12 cellular contexts compared by ENCODE assay signal in genomic region chr16:50201784-50202183, GRCh38. TPM values are rescaled to one million over a fixed set of nuclear protein-coding genes. Genes with fewer than 3 reads are reported as not detected.
DNase-seq lines count a peak whose midpoint lies in the region; ATAC-seq and TF ChIP-seq lines count a peak whose summit lies in the region.
"Had no signal": no experiment of that assay in that cellular context is flagged by ENCODE, and none has a peak within 500 bp of the region (broad histone marks: within the 10 kb centered on the region; RNA-seq: fewer than 3 reads in every experiment).

No MANE protein-coding gene starts in this region.

- H3K4me3 ChIP-seq in GM08714 (ENCODE audit: low read length) (peak overlapping the region; percentile 1; the same call in 1 of the 2 replicates), fibroblast of lung (replicated peaks in 1 of 4; ENCODE audit: control extremely low read depth in 1 of 4, insufficient read depth in 1 of 4, low read depth in 3 of 4, low read length in 4 of 4) (no peak overlapping the region), skeletal muscle tissue (ENCODE audit: low read length in 3 of 3) (no peak overlapping the region)

- H4K20me1 ChIP-seq in fibroblast of lung (ENCODE audit: control insufficient read depth, extremely low read depth, insufficient read depth, low read length), result no peaks in the 10 kb centered on the region

- DNase-seq in OCI-M1 (lab: John Stamatoyannopoulos, UW) (peak; percentile 29), fibroblast of lung (ENCODE audit: low read depth in 2 of 2) (no peak)
- no peak for DNase-seq in central memory CD4-positive, alpha-beta T cell
- DNase-seq: activated CD4-positive, alpha-beta memory T cell treated with anti-CD3 and anti-CD28 coated beads for 36 hours; activated naive CD4-positive, alpha-beta T cell; left colon; NCI-H2171 treated with DMSO at 0.1 percent for 48 hours; right cardiac atrium had no signal

- TF ChIP-seq CTCF in fibroblast of lung (conservative IDR thresholded peaks at IDR 0.05 in 1 of 2, IDR thresholded peaks at IDR 0.05 in 1 of 2; ENCODE audit: low read depth in 1 of 2, low read length in 2 of 2), result no peak

- H3K4me2 ChIP-seq in fibroblast of lung (ENCODE audit: extremely low read depth, insufficient read depth, low read length), result peak overlapping the region; percentile 52

- no peak for ATAC-seq in HG02759 (IDR thresholded peaks at IDR 0.05; ENCODE audit: unreplicated experiment)
- ATAC-seq in HG03432 (IDR thresholded peaks at IDR 0.05; ENCODE audit: unreplicated experiment), result no peak
- ATAC-seq: left colon, right cardiac atrium had no signal

- peak overlapping the region; percentile 88 for H3K27ac ChIP-seq in fibroblast of lung (ENCODE audit: insufficient read depth, low read length)
- H3K27ac ChIP-seq in skeletal muscle tissue (ENCODE audit: low read depth, low read length), result peak overlapping the region; percentile 37

- H3K27me3 ChIP-seq in fibroblast of lung (ENCODE audit: control insufficient read depth, insufficient read depth, low read length), result no peaks in the 10 kb centered on the region
- no peaks in the 10 kb centered on the region for H3K27me3 ChIP-seq in skeletal muscle tissue (ENCODE audit: control insufficient read depth in 3 of 3, insufficient read depth in 3 of 3, low read length in 3 of 3)

- H3K9ac ChIP-seq in fibroblast of lung (ENCODE audit: insufficient read depth, low read length) (no peak overlapping the region), skeletal muscle tissue (ENCODE audit: low read depth in 1 of 3, low read length in 3 of 3) (no peak overlapping the region)

- H2AFZ ChIP-seq in fibroblast of lung (ENCODE audit: low read length), result no peak overlapping the region

- H3K9me3 ChIP-seq in fibroblast of lung (ENCODE audit: control insufficient read depth, insufficient read depth, low read depth, low read length), result no peaks in the 10 kb centered on the region
- H3K9me3 ChIP-seq in skeletal muscle tissue (ENCODE audit: control insufficient read depth in 3 of 3, low read length in 3 of 3), result no peaks in the 10 kb centered on the region

- H3K4me1 ChIP-seq in fibroblast of lung (ENCODE audit: control insufficient read depth, extremely low read depth, insufficient read depth, low read length) (peaks cover 22% of the 10 kb centered on the region), skeletal muscle tissue (ENCODE audit: control insufficient read depth in 3 of 3, insufficient read depth in 3 of 3, low read length in 3 of 3) (peaks cover 8 to 23% (median 13%) of the 10 kb centered on the region in 3 donors)

- peaks cover 68% of the 10 kb centered on the region for H3K79me2 ChIP-seq in fibroblast of lung (ENCODE audit: control insufficient read depth, insufficient read depth, low read length)

- no peaks in the 10 kb centered on the region for H3K36me3 ChIP-seq in fibroblast of lung (ENCODE audit: control insufficient read depth, insufficient read depth, low read length)
- H3K36me3 ChIP-seq in skeletal muscle tissue (ENCODE audit: control insufficient read depth in 3 of 3, insufficient read depth in 3 of 3, low read length in 3 of 3), result no peaks in the 10 kb centered on the region

RNA-seq across cellular contexts. Expression of gene TENT4B, which starts 48.7 kb away (rescaled TPM):
- 11.0 and 12.2 TPM in 2 replicates for total RNA-seq in fibroblast of lung
- polyA plus RNA-seq in fibroblast of lung, result 11.1 and 12.3 TPM in 2 replicates
- 6.7 TPM in 2 replicates for polyA plus RNA-seq in fibroblast of lung (2012)
- 4.0 and 6.1 TPM in 2 replicates for polyA minus RNA-seq in fibroblast of lung (ENCODE audit: low replicate concordance)
- 5.7 TPM for total RNA-seq in skeletal muscle tissue
